Comparison of ENCODE assay signal across 1 cellular context in genomic region chr17:76584427-76585047, GRCh38.
TF ChIP-seq lines count a peak whose summit lies in the region.

No MANE protein-coding gene starts in this region.

TF ChIP-seq in SK-N-SH, 30 proteins besides CTCF, POLR2A, EP300 and RAD21 (continued from another document):
- no peak for TF ChIP-seq REST (IDR thresholded peaks at IDR 0.05; ENCODE audit: low read depth, low read length)
